Comparison of ENCODE assay signal across 8 cellular contexts in the genomic region with DNA sequence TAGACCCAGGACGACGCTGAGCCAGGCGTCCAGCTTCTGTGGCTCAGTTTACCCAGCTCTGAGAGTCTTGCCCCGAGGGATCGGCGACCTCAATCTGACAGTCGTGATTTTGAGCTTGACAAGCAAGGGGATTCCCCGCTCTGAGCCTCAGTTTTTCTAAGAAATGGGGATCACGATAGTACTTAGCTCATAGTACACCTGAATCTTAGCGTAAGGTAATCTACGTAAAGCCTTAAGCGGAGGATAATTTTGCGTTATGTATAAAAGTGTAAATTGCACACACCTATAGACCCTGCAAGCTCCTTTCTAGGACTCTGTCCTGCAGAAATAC. TPM values are rescaled to one million over a fixed set of nuclear protein-coding genes. Genes with fewer than 3 reads are reported as not detected.
DNase-seq lines count a peak whose midpoint lies in the region; ATAC-seq and TF ChIP-seq lines count a peak whose summit lies in the region.

No MANE protein-coding gene starts in this region.

- peak overlapping the region; percentile 92 for H3K9ac ChIP-seq in OCI-LY1 (ENCODE audit: low read length)
- peak overlapping the region; percentile 33 for H3K9ac ChIP-seq in fibroblast of lung (ENCODE audit: insufficient read depth, low read length)
- H3K9ac ChIP-seq in skeletal muscle tissue (ENCODE audit: low read depth in 1 of 3, low read length in 3 of 3) = peak overlapping the region; percentile 72 to 91 (median 89)

- H3F3A ChIP-seq in OCI-LY1 (ENCODE audit: insufficient read depth, low read length) = no peaks in the 10 kb centered on the region

- H3K4me2 ChIP-seq in OCI-LY1 (ENCODE audit: low read length) = peak overlapping the region; percentile 95
- H3K4me2 ChIP-seq in fibroblast of lung (ENCODE audit: extremely low read depth, insufficient read depth, low read length) = peak overlapping the region; percentile 88

- H2AFZ ChIP-seq in OCI-LY1 (ENCODE audit: low read length) (no peak overlapping the region), fibroblast of lung (ENCODE audit: low read length) (peak overlapping the region; percentile 57)

- no peaks in the 10 kb centered on the region for H3K79me2 ChIP-seq in OCI-LY1 (ENCODE audit: insufficient read depth, low read length)
- H3K79me2 ChIP-seq in fibroblast of lung (ENCODE audit: control insufficient read depth, insufficient read depth, low read length) = no peaks in the 10 kb centered on the region

- H3K36me3 ChIP-seq in OCI-LY1 (ENCODE audit: insufficient read depth, low read length) (peaks cover 24% of the 10 kb centered on the region), fibroblast of lung (ENCODE audit: control insufficient read depth, insufficient read depth, low read length) (peaks cover 8% of the 10 kb centered on the region), skeletal muscle tissue (ENCODE audit: control insufficient read depth in 3 of 3, insufficient read depth in 3 of 3, low read length in 3 of 3) (peaks cover 30 to 39% (median 37%) of the 10 kb centered on the region in 3 donors)

- no peak for TF ChIP-seq CTCF in OCI-LY1 (IDR thresholded peaks at IDR 0.05; ENCODE audit: low read length)
- TF ChIP-seq CTCF in fibroblast of lung (conservative IDR thresholded peaks at IDR 0.05 in 1 of 2, IDR thresholded peaks at IDR 0.05 in 1 of 2; ENCODE audit: low read depth in 1 of 2, low read length in 2 of 2) = no peak

- H3K9me2 ChIP-seq in OCI-LY1 (ENCODE audit: low read depth, low read length) = no peaks in the 10 kb centered on the region

- H4K20me1 ChIP-seq in OCI-LY1 (ENCODE audit: insufficient read depth, low read length) = no peaks in the 10 kb centered on the region
- no peaks in the 10 kb centered on the region for H4K20me1 ChIP-seq in fibroblast of lung (ENCODE audit: control insufficient read depth, extremely low read depth, insufficient read depth, low read length)

- ATAC-seq in GM21447 (IDR thresholded peaks at IDR 0.05; ENCODE audit: unreplicated experiment) (peak; percentile 5), GM19397 (IDR thresholded peaks at IDR 0.05; ENCODE audit: unreplicated experiment) (no peak), HG02763 (IDR thresholded peaks at IDR 0.05; ENCODE audit: unreplicated experiment) (no peak)

- peak overlapping the region; percentile 51 for H3K27ac ChIP-seq in OCI-LY1 (ENCODE audit: low read depth, low read length, poor library complexity, severe bottlenecking)
- H3K27ac ChIP-seq in fibroblast of lung (ENCODE audit: insufficient read depth, low read length) = no peak overlapping the region
- H3K27ac ChIP-seq in skeletal muscle tissue (ENCODE audit: low read depth, low read length) = peak overlapping the region; percentile 85

- H3K4me1 ChIP-seq in OCI-LY1 (ENCODE audit: insufficient read depth, low read length, severe bottlenecking) = peaks cover 19% of the 10 kb centered on the region
- H3K4me1 ChIP-seq in fibroblast of lung (ENCODE audit: control insufficient read depth, extremely low read depth, insufficient read depth, low read length) = no peaks in the 10 kb centered on the region
- peaks cover 17 to 24% (median 18%) of the 10 kb centered on the region in 3 donors for H3K4me1 ChIP-seq in skeletal muscle tissue (ENCODE audit: control insufficient read depth in 3 of 3, insufficient read depth in 3 of 3, low read length in 3 of 3)

- H3K27me3 ChIP-seq in OCI-LY1 (ENCODE audit: insufficient read depth, low read length) = no peaks in the 10 kb centered on the region
- H3K27me3 ChIP-seq in fibroblast of lung (ENCODE audit: control insufficient read depth, insufficient read depth, low read length) = no peaks in the 10 kb centered on the region
- H3K27me3 ChIP-seq in skeletal muscle tissue (ENCODE audit: control insufficient read depth in 3 of 3, insufficient read depth in 3 of 3, low read length in 3 of 3) = no peaks in the 10 kb centered on the region

- H3K4me3 ChIP-seq in OCI-LY1 (ENCODE audit: low read depth, low read length, poor library complexity, severe bottlenecking) = peak overlapping the region; percentile 77
- H3K4me3 ChIP-seq in fibroblast of lung (replicated peaks in 1 of 4; ENCODE audit: control extremely low read depth in 1 of 4, insufficient read depth in 1 of 4, low read depth in 3 of 4, low read length in 4 of 4) = peak overlapping the region; percentile 52 to 85 (median 68)
- H3K4me3 ChIP-seq in skeletal muscle tissue (ENCODE audit: low read length in 3 of 3) = peak overlapping the region; percentile 72 to 99 (median 93)

- H3K9me3 ChIP-seq in OCI-LY1 (ENCODE audit: low read length) (no peaks in the 10 kb centered on the region), fibroblast of lung (ENCODE audit: control insufficient read depth, insufficient read depth, low read depth, low read length) (no peaks in the 10 kb centered on the region), skeletal muscle tissue (ENCODE audit: control insufficient read depth in 3 of 3, low read length in 3 of 3) (no peaks in the 10 kb centered on the region)

- DNase-seq in fibroblast of lung (ENCODE audit: low read depth in 2 of 2) (no peak), NCI-H510A (lab: John Stamatoyannopoulos, UW) (no peak), COR-L47 (lab: John Stamatoyannopoulos, UW) (no peak)

RNA-seq across cellular contexts. Expression of gene MVK, which starts 0.3 kb away (rescaled TPM):
- total RNA-seq in fibroblast of lung (10.0 and 22.1 TPM in 2 replicates), skeletal muscle tissue (13.0 TPM)
- polyA plus RNA-seq in fibroblast of lung = 12.3 and 18.8 TPM in 2 replicates
- polyA plus RNA-seq in fibroblast of lung (2012) = 22.9 and 30.2 TPM in 2 replicates
- 16.5 and 20.4 TPM in 2 replicates for polyA minus RNA-seq in fibroblast of lung (ENCODE audit: low replicate concordance)

RNA-seq across cellular contexts. Expression of gene MMAB, which starts 0.6 kb away (rescaled TPM):
- total RNA-seq in fibroblast of lung = 32.6 and 56.1 TPM in 2 replicates
- 31.5 and 36.8 TPM in 2 replicates for polyA plus RNA-seq in fibroblast of lung
- 60.5 and 63.5 TPM in 2 replicates for polyA plus RNA-seq in fibroblast of lung (2012)
- polyA minus RNA-seq in fibroblast of lung (ENCODE audit: low replicate concordance) = 23.5 and 33.1 TPM in 2 replicates
- total RNA-seq in skeletal muscle tissue = 18.3 TPM

Comparison
In these comparisons a context has a peak if more than half of its experiments do, and no peak if none do; other contexts are left out.
1. H3K9ac ChIP-seq: peak in every context shown above with its lines; median percentile 92 in OCI-LY1; 89 in skeletal muscle tissue; 33 in fibroblast of lung.